ENCODE assay signal across 19 cellular contexts in the genomic region with DNA sequence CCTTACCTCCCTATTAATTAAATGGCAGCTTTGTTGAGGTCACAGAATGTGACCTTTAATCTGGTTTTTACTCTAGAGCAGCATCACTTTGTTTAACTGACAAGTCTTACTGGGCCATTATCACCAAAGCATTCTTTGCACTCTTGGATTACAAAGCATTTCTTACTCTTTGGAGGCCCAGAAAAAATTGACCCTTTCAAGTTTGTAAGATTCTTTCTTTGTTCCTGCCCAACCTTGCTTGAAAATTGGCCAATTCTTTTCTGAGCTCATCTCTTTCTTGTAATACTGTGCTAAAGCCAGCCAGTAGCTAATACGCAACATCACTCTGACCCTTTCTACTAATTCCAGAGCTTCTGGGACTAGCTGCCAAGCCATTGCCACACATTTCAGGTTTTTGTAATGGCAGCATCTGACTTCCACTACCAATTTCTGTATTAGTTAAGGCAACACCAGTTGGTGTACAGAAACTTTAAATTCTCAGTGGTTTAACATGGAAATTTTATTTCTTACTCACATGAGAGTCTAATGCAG.
A peak's percentile ranks its signal among the peaks of the same experiment; 100 is the strongest.
DNase-seq lines count a peak whose midpoint lies in the region; ATAC-seq and TF ChIP-seq lines count a peak whose summit lies in the region.
"Had no signal": no experiment of that assay in that cellular context is flagged by ENCODE, and none has a peak within 500 bp of the region (broad histone marks: within the 10 kb centered on the region; RNA-seq: fewer than 3 reads in every experiment).

No MANE protein-coding gene starts in this region.

- peak overlapping the region; percentile 32 for H3K4me2 ChIP-seq in neural progenitor cell
- H3K4me2 ChIP-seq: BLaER1 had no signal

- intact Hi-C loops in left ventricle myocardium superior (cut with micrococcal nuclease) (no loop called here), sciatic nerve (cut with DNase I) (no loop called here), lower lobe of right lung (cut with DNase I) (no loop called here)

- H3K36me3 ChIP-seq in cardiac muscle cell (no peaks in the 10 kb centered on the region), neural progenitor cell (no peaks in the 10 kb centered on the region), lower lobe of right lung (no peaks in the 10 kb centered on the region)
- H3K36me3 ChIP-seq: BLaER1 had no signal

- H3K4me3 ChIP-seq in cardiac muscle cell (no peak overlapping the region), neural progenitor cell (no peak overlapping the region), lower lobe of right lung (no peak overlapping the region)
- H3K4me3 ChIP-seq: BLaER1 had no signal

- no peaks in the 10 kb centered on the region for H3K27me3 ChIP-seq in cardiac muscle cell
- no peaks in the 10 kb centered on the region for H3K27me3 ChIP-seq in neural progenitor cell
- H3K27me3 ChIP-seq in lower lobe of right lung (ENCODE audit: low read depth): no peaks in the 10 kb centered on the region
- H3K27me3 ChIP-seq: BLaER1 had no signal

- peaks cover 18% of the 10 kb centered on the region for H3F3A ChIP-seq in neural progenitor cell (ENCODE audit: low read depth)

- no peak for TF ChIP-seq CTCF in cardiac muscle cell (IDR thresholded peaks at IDR 0.05; ENCODE audit: low read depth, low read length)
- TF ChIP-seq CTCF in neural progenitor cell (IDR thresholded peaks at IDR 0.05): no peak
- no peak for TF ChIP-seq CTCF in lower lobe of right lung (IDR thresholded peaks at IDR 0.05)

- no peak overlapping the region for H3K4me3 Mint-ChIP-seq in neural progenitor cell
- H3K4me3 Mint-ChIP-seq: CD8-positive, alpha-beta T cell; HFFc6 had no signal

- peaks cover 7% of the 10 kb centered on the region for H3K4me1 ChIP-seq in cardiac muscle cell (ENCODE audit: low read depth)
- peaks cover 28% of the 10 kb centered on the region for H3K4me1 ChIP-seq in neural progenitor cell
- H3K4me1 ChIP-seq in lower lobe of right lung: no peaks in the 10 kb centered on the region
- H3K4me1 ChIP-seq: BLaER1 had no signal

- H2AFZ ChIP-seq in neural progenitor cell (replicated peaks): no peak overlapping the region

- no peak overlapping the region for H3K9ac ChIP-seq in neural progenitor cell
- H3K9ac ChIP-seq: BLaER1 had no signal

- ATAC-seq in left ventricle myocardium superior (no peak), sciatic nerve (peak; percentile 46), HG03378 (IDR thresholded peaks at IDR 0.05; ENCODE audit: unreplicated experiment) (no peak), GM18505 (IDR thresholded peaks at IDR 0.05; ENCODE audit: unreplicated experiment) (no peak), lower lobe of right lung (no peak)
- ATAC-seq: CD8-positive, alpha-beta T cell; HCT116; HepG2 had no signal

- H3K9me3 Mint-ChIP-seq in neural progenitor cell: no peaks in the 10 kb centered on the region
- H3K9me3 Mint-ChIP-seq: CD8-positive, alpha-beta T cell; HFFc6 had no signal

- peaks cover 10% of the 10 kb centered on the region for H3K4me1 Mint-ChIP-seq in neural progenitor cell

- TF ChIP-seq POLR2A in GM18505 (IDR thresholded peaks at IDR 0.05; ENCODE audit: borderline replicate concordance, extremely low read depth, insufficient read depth, insufficient read length): no peak

- DNase-seq in cardiac muscle cell (ENCODE audit: low read depth in 1 of 2, low spot score in 1 of 2) (peak; percentile 15 to 23), left ventricle myocardium superior (no peak), fibroblast of gingiva (ENCODE audit: low read depth) (peak; percentile 67), neural progenitor cell (ENCODE audit: low spot score) (peak; percentile 59), sciatic nerve (ENCODE audit: low spot score) (no peak), lower lobe of right lung (no peak)
- DNase-seq: 8988T; Calu3; CD8-positive, alpha-beta T cell; DMS79 treated with DMSO at 0.1 percent for 48 hours; GF-D8; GOT3; H7; HFFc6 had no signal

- H3K9me3 ChIP-seq in cardiac muscle cell (ENCODE audit: low read depth) (no peaks in the 10 kb centered on the region), neural progenitor cell (ENCODE audit: low read depth) (no peaks in the 10 kb centered on the region), lower lobe of right lung (no peaks in the 10 kb centered on the region)
- H3K9me3 ChIP-seq: BLaER1 had no signal

- H4K20me1 ChIP-seq in neural progenitor cell (ENCODE audit: low read depth): no peaks in the 10 kb centered on the region
- H4K20me1 ChIP-seq: BLaER1 had no signal

- H3K79me2 ChIP-seq in neural progenitor cell (ENCODE audit: low read depth): no peaks in the 10 kb centered on the region

- H3K27ac ChIP-seq in cardiac muscle cell (no peak overlapping the region), neural progenitor cell (peak overlapping the region; percentile 8), lower lobe of right lung (no peak overlapping the region)
- H3K27ac ChIP-seq: BLaER1 had no signal

- no peaks in the 10 kb centered on the region for H3K36me3 Mint-ChIP-seq in neural progenitor cell
- H3K36me3 Mint-ChIP-seq: CD8-positive, alpha-beta T cell had no signal

- no peaks in the 10 kb centered on the region for H3K27me3 Mint-ChIP-seq in neural progenitor cell (ENCODE audit: insufficient read depth, low read depth)

- peak overlapping the region; percentile 21 for H3K27ac Mint-ChIP-seq in neural progenitor cell
- H3K27ac Mint-ChIP-seq: CD8-positive, alpha-beta T cell; HFFc6 had no signal

Comparison
In these comparisons a context has a peak if more than half of its experiments do, and no peak if none do; other contexts are left out.
1. DNase-seq: peak in cardiac muscle cell (2 of 2), fibroblast of gingiva (single experiment) and neural progenitor cell (single experiment); none in left ventricle myocardium superior (single experiment), sciatic nerve (single experiment) and lower lobe of right lung (single experiment).